22 cellular contexts compared by ENCODE assay signal in genomic region chr2:28650261-28650584, GRCh38.
A peak's percentile ranks its signal among the peaks of the same experiment; 100 is the strongest.
DNase-seq lines count a peak whose midpoint lies in the region; ATAC-seq and TF ChIP-seq lines count a peak whose summit lies in the region.
"Had no signal": no experiment of that assay in that cellular context is flagged by ENCODE, and none has a peak within 500 bp of the region (broad histone marks: within the 10 kb centered on the region; RNA-seq: fewer than 3 reads in every experiment).

No MANE protein-coding gene starts in this region.

- POLR2A ChIA-PET in RWPE1 (lab: Yijun Ruan, JAX; ENCODE audit: low non-redundant PET): no interaction called here

- no peak for TF ChIP-seq CTCF in RWPE1 (conservative IDR thresholded peaks at IDR 0.05; ENCODE audit: low read depth)
- no peak for TF ChIP-seq CTCF in sigmoid colon (IDR thresholded peaks at IDR 0.05)

- no peaks in the 10 kb centered on the region for H3K27me3 ChIP-seq in sigmoid colon
- H3K27me3 ChIP-seq: ascending aorta, heart right ventricle, SJSA1, vagina had no signal

- H3K27ac ChIP-seq in RWPE1: peak overlapping the region; percentile 73
- peak overlapping the region; percentile 64 for H3K27ac ChIP-seq in epithelial cell of prostate
- peak overlapping the region in 1 of 4 donors; percentile 92 for H3K27ac ChIP-seq in sigmoid colon
- H3K27ac ChIP-seq: heart right ventricle, vagina had no signal

- no peaks in the 10 kb centered on the region for H3K9me3 ChIP-seq in sigmoid colon
- H3K9me3 ChIP-seq: ascending aorta, heart right ventricle, SJSA1, vagina had no signal

- CTCF ChIA-PET in RWPE1 (lab: Yijun Ruan, JAX): no interaction called here

- peaks cover 0 to 26% (median 16%) of the 10 kb centered on the region in 4 donors for H3K4me1 ChIP-seq in sigmoid colon
- H3K4me1 ChIP-seq: vagina had no signal

- no peak for ATAC-seq in HG03469 (IDR thresholded peaks at IDR 0.05; ENCODE audit: unreplicated experiment)
- no peak for ATAC-seq in HG03039 (IDR thresholded peaks at IDR 0.05; ENCODE audit: unreplicated experiment)
- ATAC-seq in GM21619 (IDR thresholded peaks at IDR 0.05; ENCODE audit: unreplicated experiment): no peak
- ATAC-seq: heart right ventricle, T-helper 17 cell had no signal

- no peak for TF ChIP-seq EP300 in sigmoid colon (IDR thresholded peaks at IDR 0.05)

- H3K9me3 Mint-ChIP-seq in activated CD4-positive, alpha-beta T cell treated with anti-CD3 and anti-CD28 coated beads, Interleukin-2, amount 10 ng/mL, durations not matched to agents 24 days and 14 days: no peaks in the 10 kb centered on the region

- TF ChIP-seq POLR2A in sigmoid colon (IDR thresholded peaks at IDR 0.05): no peak

- H3K36me3 Mint-ChIP-seq in activated CD4-positive, alpha-beta T cell treated with anti-CD3 and anti-CD28 coated beads, Interleukin-2, amount 10 ng/mL, durations not matched to agents 24 days and 14 days (ENCODE audit: low read depth): no peaks in the 10 kb centered on the region

- H3K4me3 Mint-ChIP-seq in activated CD4-positive, alpha-beta T cell treated with anti-CD3 and anti-CD28 coated beads, Interleukin-2, amount 10 ng/mL, durations not matched to agents 24 days and 14 days: no peak overlapping the region

- DNase-seq in activated CD4-positive, alpha-beta T cell treated with anti-CD3 and anti-CD28 coated beads, Interleukin-2, amount 10 ng/mL, durations not matched to agents 24 days and 14 days: no peak
- no peak for DNase-seq in activated CD4-positive, alpha-beta T cell treated with anti-CD3 and anti-CD28 coated beads, Interleukin-2, amount 50 U/mL, for 48 hours
- DNase-seq in RWPE1 (ENCODE audit: low spot score) (no peak), epithelial cell of prostate (ENCODE audit: low read depth, low spot score) (no peak), sigmoid colon (peak; percentile 38)
- DNase-seq: 8988T; activated naive CD4-positive, alpha-beta T cell treated with anti-CD3 and anti-CD28 coated beads, Interleukin-2, amount 50 U/mL, for 16 hours; activated T-cell treated with anti-CD3 and anti-CD28 coated beads, Interleukin-2, amount 50 U/mL, for 1 hour; heart right ventricle; KG1; NCI-H1694; NCI-H774; nucleus accumbens; stimulated activated CD4-positive, alpha-beta T cell treated with anti-CD3 and anti-CD28 coated beads, Interleukin-4, amount 100 ng/mL, for 1 hour; T-helper 17 cell had no signal

- no peak overlapping the region for H3K4me3 ChIP-seq in sigmoid colon
- H3K4me3 ChIP-seq: ascending aorta, heart right ventricle, SJSA1, smooth muscle cell, vagina had no signal

- no peaks in the 10 kb centered on the region for H3K36me3 ChIP-seq in sigmoid colon
- H3K36me3 ChIP-seq: ascending aorta, heart right ventricle, SJSA1, vagina had no signal

- H3K4me1 Mint-ChIP-seq in activated CD4-positive, alpha-beta T cell treated with anti-CD3 and anti-CD28 coated beads, Interleukin-2, amount 10 ng/mL, durations not matched to agents 24 days and 14 days: peaks cover 31% of the 10 kb centered on the region

- H3K27ac Mint-ChIP-seq in activated CD4-positive, alpha-beta T cell treated with anti-CD3 and anti-CD28 coated beads, Interleukin-2, amount 10 ng/mL, durations not matched to agents 24 days and 14 days: peak overlapping the region; percentile 80

- WGBS in sigmoid colon, 2 donors: 71 to 93% methylated on average over 4 of the region's 4 CpGs

- no peaks in the 10 kb centered on the region for H3K27me3 Mint-ChIP-seq in activated CD4-positive, alpha-beta T cell treated with anti-CD3 and anti-CD28 coated beads, Interleukin-2, amount 10 ng/mL, durations not matched to agents 24 days and 14 days
- H3K27me3 Mint-ChIP-seq: T-helper 17 cell had no signal

- intact Hi-C loops in activated CD4-positive, alpha-beta T cell treated with anti-CD3 and anti-CD28 coated beads, Interleukin-2, amount 10 ng/mL, durations not matched to agents 24 days and 14 days (cut with micrococcal nuclease): no loop called here
- intact Hi-C loops in sigmoid colon (cut with DNase I): no loop called here
